Comparison of ENCODE assay signal across 19 cellular contexts in the genomic region with DNA sequence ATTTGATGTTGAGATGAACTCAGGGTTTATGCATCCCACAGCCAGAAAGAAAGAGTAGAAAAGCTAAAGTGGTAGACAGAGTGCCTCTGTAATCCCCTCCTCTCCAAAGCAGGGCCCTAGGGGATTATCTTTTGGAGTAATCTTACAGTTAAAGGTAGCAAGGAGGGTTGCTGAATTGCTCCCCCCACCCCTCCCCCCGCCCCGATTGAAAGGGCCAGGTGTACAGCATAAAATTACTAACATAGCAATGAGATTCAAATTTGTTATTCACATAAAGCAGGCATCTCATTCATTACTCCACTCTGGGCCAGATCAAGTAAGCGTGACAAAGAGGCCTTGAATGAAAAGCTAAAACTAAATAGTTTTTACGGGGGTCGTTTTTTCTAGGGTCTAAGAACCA.
DNase-seq lines count a peak whose midpoint lies in the region; ATAC-seq and TF ChIP-seq lines count a peak whose summit lies in the region.
"Had no signal": no experiment of that assay in that cellular context is flagged by ENCODE, and none has a peak within 500 bp of the region (broad histone marks: within the 10 kb centered on the region; RNA-seq: fewer than 3 reads in every experiment).

No MANE protein-coding gene starts in this region.

- no peak overlapping the region for H3K4me3 Mint-ChIP-seq in activated T-cell treated with anti-CD3 and anti-CD28 coated beads, Interleukin-2, amount 50 U/mL, for 24 hours
- H3K4me3 Mint-ChIP-seq in memory B cell (no peak overlapping the region), type B pancreatic cell (no peak overlapping the region)
- no peak overlapping the region for H3K4me3 Mint-ChIP-seq in CD4-positive, alpha-beta memory T cell
- H3K4me3 Mint-ChIP-seq: activated T-cell treated with anti-CD3 and anti-CD28 coated beads, Interleukin-2, amount 50 U/mL, for 72 hours; CD8-positive, alpha-beta memory T cell; stimulated activated memory B cell treated with anti-CD40 and anti-IgM and Interleukin-4, amounts not matched to agents 10 μg/mL and 1 μg/mL and 100 μg/mL, for 72 hours had no signal

- no peak for TF ChIP-seq CTCF in type B pancreatic cell (conservative IDR thresholded peaks at IDR 0.05)
- no peak for TF ChIP-seq CTCF in mammary epithelial cell (conservative IDR thresholded peaks at IDR 0.05 in 1 of 2, IDR thresholded peaks at IDR 0.05 in 1 of 2; ENCODE audit: extremely low read depth in 1 of 2, insufficient read depth in 1 of 2, low read depth in 1 of 2, low read length in 2 of 2)

- peaks cover 49% of the 10 kb centered on the region for H3K36me3 Mint-ChIP-seq in activated T-cell treated with anti-CD3 and anti-CD28 coated beads, Interleukin-2, amount 50 U/mL, for 24 hours (ENCODE audit: low read depth)
- peaks cover 5% of the 10 kb centered on the region for H3K36me3 Mint-ChIP-seq in memory B cell
- H3K36me3 Mint-ChIP-seq in type B pancreatic cell, result peaks cover 19% of the 10 kb centered on the region
- H3K36me3 Mint-ChIP-seq in CD4-positive, alpha-beta memory T cell, result peaks cover 10 to 34% of the 10 kb centered on the region in 2 donors

- H3K9me3 ChIP-seq in mammary epithelial cell (replicated peaks; ENCODE audit: insufficient read depth, low read length), result no peaks in the 10 kb centered on the region
- no peaks in the 10 kb centered on the region for H3K9me3 ChIP-seq in CD4-positive, alpha-beta memory T cell (ENCODE audit: control insufficient read depth in 1 of 2, low read length in 2 of 2)
- H3K9me3 ChIP-seq: SK-N-SH, transverse colon had no signal

- H3K4me3 ChIP-seq in mammary epithelial cell (replicated peaks in 1 of 3; ENCODE audit: insufficient read depth in 1 of 3, low read depth in 2 of 3, low read length in 3 of 3), result no peak overlapping the region
- H3K4me3 ChIP-seq in CD4-positive, alpha-beta memory T cell (ENCODE audit: low read length in 2 of 2), result no peak overlapping the region
- H3K4me3 ChIP-seq: lung, transverse colon had no signal

- H3K4me1 ChIP-seq in mammary epithelial cell (ENCODE audit: insufficient read depth, low read length), result peaks cover 8% of the 10 kb centered on the region
- peaks cover 4% of the 10 kb centered on the region for H3K4me1 ChIP-seq in CD4-positive, alpha-beta memory T cell (ENCODE audit: insufficient read depth, low read length)

- no peaks in the 10 kb centered on the region for H3K9me3 Mint-ChIP-seq in activated T-cell treated with anti-CD3 and anti-CD28 coated beads, Interleukin-2, amount 50 U/mL, for 24 hours
- H3K9me3 Mint-ChIP-seq in memory B cell (no peaks in the 10 kb centered on the region), type B pancreatic cell (peaks cover 4% of the 10 kb centered on the region)
- no peaks in the 10 kb centered on the region for H3K9me3 Mint-ChIP-seq in CD4-positive, alpha-beta memory T cell
- H3K9me3 Mint-ChIP-seq: activated T-cell treated with anti-CD3 and anti-CD28 coated beads, Interleukin-2, amount 50 U/mL, for 72 hours; CD8-positive, alpha-beta memory T cell; stimulated activated memory B cell treated with anti-CD40 and anti-IgM and Interleukin-4, amounts not matched to agents 10 μg/mL and 1 μg/mL and 100 μg/mL, for 72 hours had no signal

- dilution Hi-C loops in mammary epithelial cell (cut with HindIII; ENCODE audit: low sequenced_read_pairs), result no loop called here

- H4K20me1 ChIP-seq in mammary epithelial cell (ENCODE audit: insufficient read depth, low read length), result no peaks in the 10 kb centered on the region

- WGBS in mammary epithelial cell (ENCODE audit: low coverage, missing lambda C conversion rate), result 82% methylated on average over 5 of the region's 5 CpGs

- no TSS peak for BruUV-seq in mammary epithelial cell (replicated peaks; lab: Mats Ljungman, UMichigan)

- H3K27ac ChIP-seq in mammary epithelial cell (ENCODE audit: insufficient read depth, low read depth, low read length), result no peak overlapping the region
- no peak overlapping the region for H3K27ac ChIP-seq in CD4-positive, alpha-beta memory T cell (ENCODE audit: low read depth, low read length)
- H3K27ac ChIP-seq: transverse colon had no signal

- H3K4me1 Mint-ChIP-seq in activated T-cell treated with anti-CD3 and anti-CD28 coated beads, Interleukin-2, amount 50 U/mL, for 24 hours (ENCODE audit: low read depth), result peaks cover 51% of the 10 kb centered on the region
- H3K4me1 Mint-ChIP-seq in memory B cell, result peaks cover 8% of the 10 kb centered on the region
- H3K4me1 Mint-ChIP-seq in type B pancreatic cell (ENCODE audit: unreplicated experiment), result peaks cover 16% of the 10 kb centered on the region
- peaks cover 29 to 54% (median 41%) of the 10 kb centered on the region in 4 donors for H3K4me1 Mint-ChIP-seq in CD4-positive, alpha-beta memory T cell

- peaks cover 8% of the 10 kb centered on the region for H3K36me3 ChIP-seq in mammary epithelial cell (ENCODE audit: insufficient read depth, low read length)
- peaks cover 3% of the 10 kb centered on the region for H3K36me3 ChIP-seq in CD4-positive, alpha-beta memory T cell (ENCODE audit: insufficient read depth, low read length)

- no peak overlapping the region for H3K9ac ChIP-seq in mammary epithelial cell (ENCODE audit: insufficient read depth, low read length)
- H3K9ac ChIP-seq: SK-N-SH had no signal

- no peak overlapping the region for H3K4me2 ChIP-seq in mammary epithelial cell (ENCODE audit: insufficient read depth, low read depth, low read length)

- H3K27ac Mint-ChIP-seq in activated T-cell treated with anti-CD3 and anti-CD28 coated beads, Interleukin-2, amount 50 U/mL, for 24 hours, result peak overlapping the region; percentile 18
- H3K27ac Mint-ChIP-seq in memory B cell (peak overlapping the region; percentile 35), type B pancreatic cell (peak overlapping the region; percentile 18)
- peak overlapping the region in 3 of 7 donors; percentile 12 to 35 (median 17) for H3K27ac Mint-ChIP-seq in CD4-positive, alpha-beta memory T cell
- H3K27ac Mint-ChIP-seq: activated T-cell treated with anti-CD3 and anti-CD28 coated beads, Interleukin-2, amount 50 U/mL, for 72 hours had no signal

- no peaks in the 10 kb centered on the region for H3K27me3 Mint-ChIP-seq in activated T-cell treated with anti-CD3 and anti-CD28 coated beads, Interleukin-2, amount 50 U/mL, for 24 hours
- H3K27me3 Mint-ChIP-seq in memory B cell, result no peaks in the 10 kb centered on the region
- no peaks in the 10 kb centered on the region for H3K27me3 Mint-ChIP-seq in type B pancreatic cell
- H3K27me3 Mint-ChIP-seq in CD4-positive, alpha-beta memory T cell, result no peaks in the 10 kb centered on the region
- H3K27me3 Mint-ChIP-seq: CD8-positive, alpha-beta memory T cell; stimulated activated memory B cell treated with anti-CD40 and anti-IgM and Interleukin-4, amounts not matched to agents 10 μg/mL and 1 μg/mL and 100 μg/mL, for 72 hours had no signal

- peaks cover 79% of the 10 kb centered on the region for H3K79me2 ChIP-seq in mammary epithelial cell (ENCODE audit: insufficient read depth, low read length)

- POLR2A ChIA-PET in CD4-positive, alpha-beta memory T cell (lab: Charles Lee; ENCODE audit: partially characterized antibody), result no interaction called here

- no peak for ATAC-seq in memory B cell (ENCODE audit: low read depth)
- no peak for ATAC-seq in GM18511 (IDR thresholded peaks at IDR 0.05; ENCODE audit: unreplicated experiment)
- ATAC-seq: activated T-cell treated with anti-CD3 and anti-CD28 coated beads, Interleukin-2, amount 50 U/mL, for 72 hours; HCT116; PC-3; stimulated activated memory B cell treated with anti-CD40 and anti-IgM and Interleukin-4, amounts not matched to agents 10 μg/mL and 1 μg/mL and 100 μg/mL, for 72 hours had no signal

- no peak for DNase-seq in activated T-cell treated with anti-CD3 and anti-CD28 coated beads, Interleukin-2, amount 50 U/mL, for 24 hours
- DNase-seq in activated T-cell treated with anti-CD3 and anti-CD28 coated beads, Interleukin-2, amount 50 U/mL, for 48 hours, result no peak
- DNase-seq in NCI-H526 treated with DMSO at 0.1 percent for 48 hours (lab: John Stamatoyannopoulos, UW) (peak; percentile 78), memory B cell (ENCODE audit: low spot score in 2 of 2) (no peak), type B pancreatic cell (ENCODE audit: extremely low spot score, unreplicated experiment) (no peak), mammary epithelial cell (no peak)
- DNase-seq in CD4-positive, alpha-beta memory T cell, result no peak
- DNase-seq: ACHN; activated CD4-positive, alpha-beta T cell treated with anti-CD3 and anti-CD28 coated beads, Interleukin-2, amount 50 U/mL, for 4 hours; activated T-cell treated with anti-CD3 and anti-CD28 coated beads, Interleukin-2, amount 50 U/mL, for 72 hours; CD8-positive, alpha-beta memory T cell; foreskin melanocyte; PC-3; SK-N-SH; transverse colon had no signal

- in situ Hi-C loops in mammary epithelial cell (cut with MboI; ENCODE audit: low sequenced_read_pairs in 2 of 2), result no loop called here

- no peaks in the 10 kb centered on the region for H3K27me3 ChIP-seq in mammary epithelial cell (ENCODE audit: insufficient read depth, low read length)
- H3K27me3 ChIP-seq in CD4-positive, alpha-beta memory T cell (ENCODE audit: insufficient read depth, low read length), result no peaks in the 10 kb centered on the region
- H3K27me3 ChIP-seq: transverse colon had no signal

- CTCF ChIA-PET in mammary epithelial cell (lab: Charles Lee; ENCODE audit: low non-redundant PET), result no interaction called here
- CTCF ChIA-PET in CD4-positive, alpha-beta memory T cell (lab: Charles Lee; ENCODE audit: partially characterized antibody), result interaction anchor here (1.2 to 1.3 kb wide), 3 partner anchors 9 to 141 kb away, joined by 3 to 5 read pairs (median 3); no protein-coding TSS in a partner anchor

- no peak overlapping the region for H2AFZ ChIP-seq in mammary epithelial cell (ENCODE audit: low read depth, low read length)

- intact Hi-C loops in mammary epithelial cell (cut with micrococcal nuclease), result no loop called here
- intact Hi-C loops in CD4-positive, alpha-beta memory T cell (cut with micrococcal nuclease), result no loop called here
